Comparison of ENCODE assay signal across 1 cellular context in genomic region chr15:86236721-86237121, GRCh38.
TF ChIP-seq lines count a peak whose summit lies in the region.

No MANE protein-coding gene starts in this region.

TF ChIP-seq in GM23338, 12 proteins besides CTCF, POLR2A, EP300 and RAD21 (continued from another document):
- TF ChIP-seq, protein P1, sequence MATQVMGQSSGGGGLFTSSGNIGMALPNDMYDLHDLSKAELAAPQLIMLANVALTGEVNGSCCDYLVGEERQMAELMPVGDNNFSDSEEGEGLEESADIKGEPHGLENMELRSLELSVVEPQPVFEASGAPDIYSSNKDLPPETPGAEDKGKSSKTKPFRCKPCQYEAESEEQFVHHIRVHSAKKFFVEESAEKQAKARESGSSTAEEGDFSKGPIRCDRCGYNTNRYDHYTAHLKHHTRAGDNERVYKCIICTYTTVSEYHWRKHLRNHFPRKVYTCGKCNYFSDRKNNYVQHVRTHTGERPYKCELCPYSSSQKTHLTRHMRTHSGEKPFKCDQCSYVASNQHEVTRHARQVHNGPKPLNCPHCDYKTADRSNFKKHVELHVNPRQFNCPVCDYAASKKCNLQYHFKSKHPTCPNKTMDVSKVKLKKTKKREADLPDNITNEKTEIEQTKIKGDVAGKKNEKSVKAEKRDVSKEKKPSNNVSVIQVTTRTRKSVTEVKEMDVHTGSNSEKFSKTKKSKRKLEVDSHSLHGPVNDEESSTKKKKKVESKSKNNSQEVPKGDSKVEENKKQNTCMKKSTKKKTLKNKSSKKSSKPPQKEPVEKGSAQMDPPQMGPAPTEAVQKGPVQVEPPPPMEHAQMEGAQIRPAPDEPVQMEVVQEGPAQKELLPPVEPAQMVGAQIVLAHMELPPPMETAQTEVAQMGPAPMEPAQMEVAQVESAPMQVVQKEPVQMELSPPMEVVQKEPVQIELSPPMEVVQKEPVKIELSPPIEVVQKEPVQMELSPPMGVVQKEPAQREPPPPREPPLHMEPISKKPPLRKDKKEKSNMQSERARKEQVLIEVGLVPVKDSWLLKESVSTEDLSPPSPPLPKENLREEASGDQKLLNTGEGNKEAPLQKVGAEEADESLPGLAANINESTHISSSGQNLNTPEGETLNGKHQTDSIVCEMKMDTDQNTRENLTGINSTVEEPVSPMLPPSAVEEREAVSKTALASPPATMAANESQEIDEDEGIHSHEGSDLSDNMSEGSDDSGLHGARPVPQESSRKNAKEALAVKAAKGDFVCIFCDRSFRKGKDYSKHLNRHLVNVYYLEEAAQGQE (IDR thresholded peaks at IDR 0.05; ENCODE audit: unreplicated experiment) = no peak
TF ChIP-seq in GM23338: peak in this region for 2.
